In the genomic region with DNA sequence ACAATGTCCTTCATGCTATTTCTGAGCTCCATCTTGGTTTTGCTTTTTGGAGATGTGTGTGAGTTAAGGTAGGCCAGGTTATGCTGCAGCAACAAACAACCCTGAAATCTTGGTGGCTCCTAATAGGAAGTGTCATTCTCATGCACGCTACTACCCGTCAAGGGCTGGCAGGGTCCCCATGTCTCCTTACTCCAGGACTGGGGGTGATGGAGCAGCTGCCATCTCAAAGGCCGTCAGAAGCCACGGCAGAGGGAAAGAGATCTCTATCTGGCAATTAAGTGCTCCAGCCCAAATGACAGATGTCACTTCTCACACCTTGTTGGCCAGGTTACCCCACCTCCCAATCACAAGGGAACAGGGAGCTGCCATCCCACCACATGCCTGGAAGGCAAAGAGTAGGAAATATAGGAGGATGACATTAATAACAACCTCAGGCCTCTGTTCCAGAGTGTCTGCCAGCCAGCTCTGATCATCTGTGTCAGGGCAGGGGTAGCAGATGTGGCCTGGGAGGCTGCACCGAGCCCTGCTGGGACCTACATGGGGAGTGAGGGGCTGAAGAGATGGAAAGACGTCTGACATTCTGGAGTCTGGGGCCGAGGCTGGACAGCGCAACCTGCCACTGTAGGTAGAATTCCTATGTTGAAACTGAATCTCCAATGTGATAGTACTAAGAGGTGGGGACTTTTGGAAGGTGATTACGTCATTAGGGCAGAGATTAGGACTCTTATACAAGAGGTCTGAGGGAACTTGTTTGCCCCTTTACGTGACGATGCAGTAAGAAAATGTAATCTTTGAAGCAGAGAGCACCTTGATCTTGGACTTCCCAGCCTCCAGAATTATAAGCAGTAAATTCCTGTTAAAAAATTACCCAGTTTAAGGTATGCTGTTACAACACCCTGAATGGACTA, we compare ENCODE assay signal across 1 cellular context.
A peak's percentile ranks its signal among the peaks of the same experiment; 100 is the strongest.
TF ChIP-seq lines count a peak whose summit lies in the region.

No MANE protein-coding gene starts in this region.

TF ChIP-seq in K562, 482 proteins besides CTCF, POLR2A, EP300 and RAD21:
- TF ChIP-seq, protein P1, sequence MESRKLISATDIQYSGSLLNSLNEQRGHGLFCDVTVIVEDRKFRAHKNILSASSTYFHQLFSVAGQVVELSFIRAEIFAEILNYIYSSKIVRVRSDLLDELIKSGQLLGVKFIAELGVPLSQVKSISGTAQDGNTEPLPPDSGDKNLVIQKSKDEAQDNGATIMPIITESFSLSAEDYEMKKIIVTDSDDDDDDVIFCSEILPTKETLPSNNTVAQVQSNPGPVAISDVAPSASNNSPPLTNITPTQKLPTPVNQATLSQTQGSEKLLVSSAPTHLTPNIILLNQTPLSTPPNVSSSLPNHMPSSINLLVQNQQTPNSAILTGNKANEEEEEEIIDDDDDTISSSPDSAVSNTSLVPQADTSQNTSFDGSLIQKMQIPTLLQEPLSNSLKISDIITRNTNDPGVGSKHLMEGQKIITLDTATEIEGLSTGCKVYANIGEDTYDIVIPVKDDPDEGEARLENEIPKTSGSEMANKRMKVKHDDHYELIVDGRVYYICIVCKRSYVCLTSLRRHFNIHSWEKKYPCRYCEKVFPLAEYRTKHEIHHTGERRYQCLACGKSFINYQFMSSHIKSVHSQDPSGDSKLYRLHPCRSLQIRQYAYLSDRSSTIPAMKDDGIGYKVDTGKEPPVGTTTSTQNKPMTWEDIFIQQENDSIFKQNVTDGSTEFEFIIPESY (CRISPR knock-in tag; IDR thresholded peaks at IDR 0.05) = no peak
- TF ChIP-seq, protein P2, sequence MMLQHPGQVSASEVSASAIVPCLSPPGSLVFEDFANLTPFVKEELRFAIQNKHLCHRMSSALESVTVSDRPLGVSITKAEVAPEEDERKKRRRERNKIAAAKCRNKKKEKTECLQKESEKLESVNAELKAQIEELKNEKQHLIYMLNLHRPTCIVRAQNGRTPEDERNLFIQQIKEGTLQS (IDR thresholded peaks at IDR 0.05) = peak; percentile 43
- TF ChIP-seq, protein P2 (CRISPR knock-in tag; conservative IDR thresholded peaks at IDR 0.05) = no peak
- TF ChIP-seq ATF7 (IDR thresholded peaks at IDR 0.05) = peak; percentile 49; the same call in 1 of the 2 replicates
